In genomic region chr6:38279423-38279822, GRCh38 we compare ENCODE assay signal across 1 cellular context.
TF ChIP-seq lines count a peak whose summit lies in the region.

No MANE protein-coding gene starts in this region.

TF ChIP-seq in H1, 55 proteins besides CTCF, POLR2A, EP300 and RAD21 (continued from another document):
- TF ChIP-seq SP1 (IDR thresholded peaks at IDR 0.05; ENCODE audit: low read depth, low read length) (no peak), BRCA1 (IDR thresholded peaks at IDR 0.05; ENCODE audit: low read depth, low read length) (no peak), CHD1 (IDR thresholded peaks at IDR 0.05; ENCODE audit: low read depth, low read length) (no peak), MAX (IDR thresholded peaks at IDR 0.05) (no peak), CREB1 (IDR thresholded peaks at IDR 0.05) (no peak)
